Comparison of ENCODE assay signal across 10 cellular contexts in the genomic region with DNA sequence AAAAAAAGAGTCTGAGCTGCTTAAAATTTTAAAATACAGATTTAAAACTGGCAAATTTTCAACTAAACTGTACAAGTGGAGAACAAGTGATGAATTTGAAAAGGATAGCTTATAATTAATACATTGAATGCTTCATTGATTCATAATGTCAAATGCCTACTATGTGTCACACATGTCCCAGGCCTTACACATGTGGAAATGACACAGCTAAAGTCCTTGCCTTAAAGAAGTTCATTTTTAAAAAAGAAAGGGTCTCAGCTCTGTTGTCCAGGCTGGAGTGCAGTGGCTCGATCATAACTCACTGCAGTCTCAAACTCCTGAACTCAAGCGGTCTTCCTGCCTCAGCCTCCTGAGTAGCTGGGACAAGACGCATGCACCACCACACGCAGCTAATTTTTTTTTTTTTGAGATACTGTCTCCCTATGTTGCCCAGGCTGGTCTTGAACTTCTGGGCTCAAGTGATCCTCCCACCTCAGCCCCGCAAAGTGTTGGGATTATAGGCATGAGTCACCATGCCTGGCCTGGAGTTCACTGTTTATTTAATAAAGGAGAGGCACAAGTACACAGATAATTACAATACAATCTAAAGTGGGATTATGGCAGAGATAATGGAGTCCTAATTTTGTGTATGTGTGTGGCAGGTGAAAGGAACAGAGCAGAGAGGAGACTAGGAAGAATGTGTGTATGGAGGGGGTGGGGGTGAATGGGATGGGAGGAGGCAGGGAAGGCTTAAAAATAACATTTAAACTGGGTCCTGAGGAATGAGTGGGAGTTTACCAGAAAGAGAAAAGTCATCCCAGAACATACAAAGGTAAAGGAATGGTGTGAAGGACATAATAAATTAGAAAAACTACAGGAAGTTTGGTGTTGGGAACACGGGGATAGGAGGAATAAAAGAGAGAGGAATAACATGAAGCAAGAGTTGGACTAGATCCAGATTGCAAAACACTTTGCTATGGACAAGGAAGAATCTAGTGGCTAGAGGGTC. TPM values are rescaled to one million over a fixed set of nuclear protein-coding genes. Genes with fewer than 3 reads are reported as not detected.
DNase-seq lines count a peak whose midpoint lies in the region; ATAC-seq and TF ChIP-seq lines count a peak whose summit lies in the region.
"Had no signal": no experiment of that assay in that cellular context is flagged by ENCODE, and none has a peak within 500 bp of the region (broad histone marks: within the 10 kb centered on the region; RNA-seq: fewer than 3 reads in every experiment).

No MANE protein-coding gene starts in this region.

- H3K27ac Mint-ChIP-seq in activated T-cell treated with anti-CD3 and anti-CD28 coated beads, Interleukin-2, amount 50 U/mL, for 24 hours = peak overlapping the region; percentile 1
- peak overlapping the region; percentile 37 for H3K27ac Mint-ChIP-seq in type B pancreatic cell
- no peak overlapping the region for H3K27ac Mint-ChIP-seq in activated CD4-positive, alpha-beta T cell treated with anti-CD3 and anti-CD28 coated beads, Interleukin-2, amount 10 ng/mL, durations not matched to agents 24 days and 14 days

- H3K27ac ChIP-seq in foreskin keratinocyte = no peak overlapping the region

- H3K27me3 ChIP-seq in foreskin keratinocyte = no peaks in the 10 kb centered on the region

- H3K4me1 ChIP-seq in foreskin keratinocyte = peaks cover 7% of the 10 kb centered on the region

- no peaks in the 10 kb centered on the region for H3K9me3 Mint-ChIP-seq in activated T-cell treated with anti-CD3 and anti-CD28 coated beads, Interleukin-2, amount 50 U/mL, for 24 hours
- H3K9me3 Mint-ChIP-seq in type B pancreatic cell = no peaks in the 10 kb centered on the region
- no peaks in the 10 kb centered on the region for H3K9me3 Mint-ChIP-seq in activated CD4-positive, alpha-beta T cell treated with anti-CD3 and anti-CD28 coated beads, Interleukin-2, amount 10 ng/mL, durations not matched to agents 24 days and 14 days

- ATAC-seq in foreskin keratinocyte = no peak

- intact Hi-C loops in activated CD4-positive, alpha-beta T cell treated with anti-CD3 and anti-CD28 coated beads, Interleukin-2, amount 10 ng/mL, durations not matched to agents 24 days and 14 days (cut with micrococcal nuclease) = loop anchor here (5.0 kb wide), 1 partner anchor 473 kb away; no protein-coding TSS in a partner anchor

- TF ChIP-seq CTCF in fibroblast of mammary gland (conservative IDR thresholded peaks at IDR 0.05; ENCODE audit: control insufficient read depth, insufficient read depth, low read depth, low read length) (no peak), type B pancreatic cell (conservative IDR thresholded peaks at IDR 0.05) (no peak), foreskin keratinocyte (conservative IDR thresholded peaks at IDR 0.05) (no peak)

- peaks cover 80% of the 10 kb centered on the region for H3K4me1 Mint-ChIP-seq in activated T-cell treated with anti-CD3 and anti-CD28 coated beads, Interleukin-2, amount 50 U/mL, for 24 hours (ENCODE audit: low read depth)
- peaks cover 58% of the 10 kb centered on the region for H3K4me1 Mint-ChIP-seq in type B pancreatic cell (ENCODE audit: unreplicated experiment)
- peaks cover 30% of the 10 kb centered on the region for H3K4me1 Mint-ChIP-seq in activated CD4-positive, alpha-beta T cell treated with anti-CD3 and anti-CD28 coated beads, Interleukin-2, amount 10 ng/mL, durations not matched to agents 24 days and 14 days

- no peak overlapping the region for H3K4me3 ChIP-seq in fibroblast of mammary gland (ENCODE audit: control insufficient read depth, low read depth, low read length)

- H3K4me3 Mint-ChIP-seq in activated T-cell treated with anti-CD3 and anti-CD28 coated beads, Interleukin-2, amount 50 U/mL, for 24 hours = no peak overlapping the region
- peak overlapping the region; percentile 13 for H3K4me3 Mint-ChIP-seq in type B pancreatic cell
- H3K4me3 Mint-ChIP-seq in activated CD4-positive, alpha-beta T cell treated with anti-CD3 and anti-CD28 coated beads, Interleukin-2, amount 10 ng/mL, durations not matched to agents 24 days and 14 days = no peak overlapping the region

- H3K36me3 Mint-ChIP-seq in activated T-cell treated with anti-CD3 and anti-CD28 coated beads, Interleukin-2, amount 50 U/mL, for 24 hours (ENCODE audit: low read depth) = peaks cover 34% of the 10 kb centered on the region
- H3K36me3 Mint-ChIP-seq in type B pancreatic cell = no peaks in the 10 kb centered on the region
- peaks cover 14% of the 10 kb centered on the region for H3K36me3 Mint-ChIP-seq in activated CD4-positive, alpha-beta T cell treated with anti-CD3 and anti-CD28 coated beads, Interleukin-2, amount 10 ng/mL, durations not matched to agents 24 days and 14 days (ENCODE audit: low read depth)

- H3K27me3 Mint-ChIP-seq in activated T-cell treated with anti-CD3 and anti-CD28 coated beads, Interleukin-2, amount 50 U/mL, for 24 hours = no peaks in the 10 kb centered on the region
- H3K27me3 Mint-ChIP-seq in type B pancreatic cell = no peaks in the 10 kb centered on the region
- H3K27me3 Mint-ChIP-seq in activated CD4-positive, alpha-beta T cell treated with anti-CD3 and anti-CD28 coated beads, Interleukin-2, amount 10 ng/mL, durations not matched to agents 24 days and 14 days = no peaks in the 10 kb centered on the region

- no peak for DNase-seq in activated T-cell treated with anti-CD3 and anti-CD28 coated beads, Interleukin-2, amount 50 U/mL, for 24 hours
- DNase-seq in activated T-cell treated with anti-CD3 and anti-CD28 coated beads, Interleukin-2, amount 50 U/mL, for 48 hours = no peak
- DNase-seq in NCI-H82 (lab: John Stamatoyannopoulos, UW) (peak; percentile 58), fibroblast of mammary gland (ENCODE audit: low read depth) (peak; percentile 68), type B pancreatic cell (ENCODE audit: extremely low spot score, unreplicated experiment) (no peak), foreskin keratinocyte (no peak), NCI-H2107 treated with DMSO at 0.1 percent for 48 hours (lab: John Stamatoyannopoulos, UW; ENCODE audit: unreplicated experiment) (no peak)
- no peak for DNase-seq in activated CD4-positive, alpha-beta T cell treated with anti-CD3 and anti-CD28 coated beads, Interleukin-2, amount 10 ng/mL, durations not matched to agents 24 days and 14 days
- DNase-seq: NCI-H1694 treated with DMSO at 0.1 percent for 48 hours, T-helper 9 cell had no signal

RNA-seq across cellular contexts. Expression of gene NCOA5, which starts 4.7 kb away (rescaled TPM):
- total RNA-seq in type B pancreatic cell (ENCODE audit: low replicate concordance) = 43.5 and 48.6 TPM in 2 replicates
- 22.9 and 24.9 TPM in 2 replicates for total RNA-seq in foreskin keratinocyte
- polyA plus RNA-seq in foreskin keratinocyte = 14.2 and 17.2 TPM in 2 replicates
- total RNA-seq in activated CD4-positive, alpha-beta T cell treated with anti-CD3 and anti-CD28 coated beads, Interleukin-2, amount 10 ng/mL, durations not matched to agents 24 days and 14 days = 27.6 and 30.3 TPM in 2 replicates

RNA-seq across cellular contexts. Expression of gene CD40, which starts 33.0 kb away (rescaled TPM):
- total RNA-seq in type B pancreatic cell (ENCODE audit: low replicate concordance) (0.40 and 1.5 TPM in 2 replicates), foreskin keratinocyte (10.9 and 14.3 TPM in 2 replicates)
- polyA plus RNA-seq in foreskin keratinocyte = 14.6 and 20.6 TPM in 2 replicates
- 2.5 and 2.7 TPM in 2 replicates for total RNA-seq in activated CD4-positive, alpha-beta T cell treated with anti-CD3 and anti-CD28 coated beads, Interleukin-2, amount 10 ng/mL, durations not matched to agents 24 days and 14 days

RNA-seq across cellular contexts. Expression of gene SLC12A5, which starts 56.1 kb away (rescaled TPM):
- total RNA-seq in type B pancreatic cell (ENCODE audit: low replicate concordance) = 3.1 and 5.1 TPM in 2 replicates
- total RNA-seq in foreskin keratinocyte = 1.7 and 3.2 TPM in 2 replicates
- 3.6 and 5.9 TPM in 2 replicates for polyA plus RNA-seq in foreskin keratinocyte
- not detected in 2 replicates for total RNA-seq in activated CD4-positive, alpha-beta T cell treated with anti-CD3 and anti-CD28 coated beads, Interleukin-2, amount 10 ng/mL, durations not matched to agents 24 days and 14 days

Comparison
In these comparisons a context has a peak if more than half of its experiments do, and no peak if none do; other contexts are left out.
1. DNase-seq: peak in NCI-H82 (single experiment) and fibroblast of mammary gland (single experiment); none in activated T-cell treated with anti-CD3 and anti-CD28 coated beads, Interleukin-2, amount 50 U/mL, for 24 hours (single experiment), activated T-cell treated with anti-CD3 and anti-CD28 coated beads, Interleukin-2, amount 50 U/mL, for 48 hours (0 of 2), type B pancreatic cell (single experiment), foreskin keratinocyte (0 of 2), NCI-H2107 treated with DMSO at 0.1 percent for 48 hours (single experiment) and activated CD4-positive, alpha-beta T cell treated with anti-CD3 and anti-CD28 coated beads, Interleukin-2, amount 10 ng/mL, durations not matched to agents 24 days and 14 days (single experiment).